In the genomic region with DNA sequence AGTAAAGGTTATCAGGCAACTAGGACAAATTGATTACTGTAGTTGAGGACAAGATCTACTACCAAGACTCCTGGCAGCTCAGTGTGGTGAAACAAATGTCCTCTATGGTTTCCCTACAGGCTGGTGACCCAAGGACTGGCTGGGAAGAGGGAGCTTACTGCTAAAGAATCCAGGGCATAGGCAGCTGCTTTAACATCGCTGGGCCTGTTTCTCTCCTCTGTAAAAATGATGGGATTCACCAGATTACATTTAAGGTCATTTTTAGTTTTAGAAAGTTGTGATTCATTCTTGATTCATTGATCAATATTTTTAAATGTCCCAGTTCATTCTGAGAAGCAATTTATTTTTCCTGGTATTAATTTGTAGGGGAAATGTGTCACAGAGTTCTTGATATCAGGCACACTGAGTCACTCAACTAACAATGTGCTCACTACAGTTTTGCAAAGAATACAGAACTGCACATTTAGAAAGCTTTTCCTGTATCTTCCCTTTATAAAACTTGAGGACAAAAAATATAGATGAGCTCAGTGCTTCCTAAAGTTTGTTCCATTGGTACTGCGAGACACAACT, we compare ENCODE assay signal across 20 cellular contexts. TPM values are rescaled to one million over a fixed set of nuclear protein-coding genes. Genes with fewer than 3 reads are reported as not detected.
"Had no signal": no experiment of that assay in that cellular context is flagged by ENCODE, and none has a peak within 500 bp of the region (broad histone marks: within the 10 kb centered on the region; RNA-seq: fewer than 3 reads in every experiment).

No MANE protein-coding gene starts in this region.

- H3K27ac ChIP-seq: epithelial cell of prostate, esophagus squamous epithelium, testis, tibial nerve, upper lobe of right lung, vagina had no signal

- DNase-seq: cortex of kidney; effector memory CD4-positive, alpha-beta T cell; esophagus squamous epithelium; glutamatergic neuron; islet precursor cell; natural killer cell; posterior cingulate gyrus; right cardiac atrium; small intestine; stimulated activated CD4-positive, alpha-beta T cell treated with anti-CD3 and anti-CD28 coated beads, Interleukin-12 subunit alpha, Interleukin-12 subunit beta, amount 100 ng/mL, for 4 hours; stimulated activated naive CD4-positive, alpha-beta T cell treated with Interleukin-2 at 50 U/mL for 16 hours; testis; upper lobe of right lung had no signal

- H3K27ac Mint-ChIP-seq: natural killer cell had no signal

- ATAC-seq: left lobe of liver, natural killer cell, right cardiac atrium, upper lobe of right lung had no signal

- H3K4me1 Mint-ChIP-seq: natural killer cell, neural crest cell had no signal

- H3K36me3 ChIP-seq: esophagus squamous epithelium, tibial nerve, upper lobe of right lung, vagina had no signal

- H3K27me3 ChIP-seq: testis, tibial nerve, upper lobe of right lung, vagina had no signal

- H3K4me3 ChIP-seq: esophagus squamous epithelium, testis, tibial nerve, upper lobe of right lung, vagina had no signal

- H3K4me1 ChIP-seq: esophagus squamous epithelium, testis, tibial nerve, upper lobe of right lung, vagina had no signal

- FAIRE-seq: endometrium, frontal cortex, small intestine had no signal

- H3K4me3 Mint-ChIP-seq: natural killer cell, neural crest cell had no signal

- H3K9me3 ChIP-seq: esophagus squamous epithelium, testis, upper lobe of right lung, vagina had no signal

- H3K36me3 Mint-ChIP-seq: natural killer cell had no signal

RNA-seq across cellular contexts. Expression of a gene that starts 19.6 kb away (rescaled TPM):
- total RNA-seq: natural killer cell had no signal
